In genomic region chr3:38136272-38136806, GRCh38 we compare ENCODE assay signal across 8 cellular contexts. TPM values are rescaled to one million over a fixed set of nuclear protein-coding genes. Genes with fewer than 3 reads are reported as not detected.
A peak's percentile ranks its signal among the peaks of the same experiment; 100 is the strongest.
DNase-seq lines count a peak whose midpoint lies in the region; ATAC-seq and TF ChIP-seq lines count a peak whose summit lies in the region.

No MANE protein-coding gene starts in this region.

- H3K27me3 ChIP-seq in Loucy (ENCODE audit: insufficient read depth, low read length, poor library complexity, severe bottlenecking) (no peaks in the 10 kb centered on the region), right lobe of liver (no peaks in the 10 kb centered on the region), thyroid gland (no peaks in the 10 kb centered on the region)

- H3K4me2 ChIP-seq in Loucy (ENCODE audit: low read depth, low read length, poor library complexity, severe bottlenecking): peak overlapping the region; percentile 92

- DNase-seq in GM03348 (ENCODE audit: low spot score): peak; percentile 48
- DNase-seq in right lobe of liver: no peak
- DNase-seq in thyroid gland: peak; percentile 40 to 45
- no peak for DNase-seq in Ammon's horn (ENCODE audit: low spot score)
- DNase-seq in NCI-H510A treated with DMSO at 0.1 percent for 48 hours (lab: John Stamatoyannopoulos, UW): no peak
- no peak for DNase-seq in foreskin melanocyte

- under 1% methylated on average over 11 of the region's 28 CpGs for WGBS in right lobe of liver (ENCODE audit: insufficient coverage, low coverage, low lambda C conversion rate, missing lambda C conversion rate)
- WGBS in thyroid gland, 2 donors: 2 to 5% methylated on average over 15 to 28 of the region's 28 CpGs

- peaks cover 0 to 2% (median 0%) of the 10 kb centered on the region in 5 experiments for H3K9me3 Mint-ChIP-seq in brain

- peaks cover 43% of the 10 kb centered on the region for H3K4me1 Mint-ChIP-seq in brain

- peak overlapping the region; percentile 12 to 93 (median 82) for H3K27ac Mint-ChIP-seq in brain

- TF ChIP-seq POLR2A in right lobe of liver (IDR thresholded peaks at IDR 0.05) (no peak), thyroid gland (IDR thresholded peaks at IDR 0.05) (no peak)

- no peaks in the 10 kb centered on the region for H3F3A ChIP-seq in Loucy (ENCODE audit: low read depth)

- H3K4me3 ChIP-seq in Loucy (ENCODE audit: low read length, poor library complexity, severe bottlenecking) (peak overlapping the region; percentile 81), right lobe of liver (peak overlapping the region; percentile 97 to 99 (median 98)), thyroid gland (replicated peaks in 1 of 3) (peak overlapping the region; percentile 87 to 93 (median 92))

- peaks cover 27% of the 10 kb centered on the region for H3K36me3 Mint-ChIP-seq in brain

- H3K9me3 ChIP-seq in Loucy (ENCODE audit: insufficient read depth, low read depth, low read length) (no peaks in the 10 kb centered on the region), right lobe of liver (no peaks in the 10 kb centered on the region), thyroid gland (no peaks in the 10 kb centered on the region)

- H3K27me3 Mint-ChIP-seq in brain: peaks cover 46% of the 10 kb centered on the region

- H3K79me2 ChIP-seq in Loucy (ENCODE audit: insufficient read depth, low read length): peaks cover 67% of the 10 kb centered on the region

- intact Hi-C loops in right lobe of liver (cut with DNase I) (no loop called here), thyroid gland (cut with DNase I) (loop anchor here (10.0 kb wide), 1 partner anchor 208 kb away; the partner anchor contains the start of gene XYLB)

- H4K20me1 ChIP-seq in Loucy (ENCODE audit: insufficient read depth, low read length, poor library complexity, severe bottlenecking): peaks cover 31% of the 10 kb centered on the region

- H2AFZ ChIP-seq in Loucy (ENCODE audit: low read length): peak overlapping the region; percentile 53

- H3K4me1 ChIP-seq in Loucy (ENCODE audit: insufficient read depth, low read length, poor library complexity, severe bottlenecking): peaks cover 45% of the 10 kb centered on the region
- peaks cover 0 to 61% (median 23%) of the 10 kb centered on the region in 4 donors for H3K4me1 ChIP-seq in right lobe of liver
- H3K4me1 ChIP-seq in thyroid gland: peaks cover 43 to 51% of the 10 kb centered on the region in 2 donors

- TF ChIP-seq CTCF in Loucy (conservative IDR thresholded peaks at IDR 0.05; ENCODE audit: low read length): no peak
- no peak for TF ChIP-seq CTCF in brain (conservative IDR thresholded peaks at IDR 0.05)
- TF ChIP-seq CTCF in right lobe of liver (IDR thresholded peaks at IDR 0.05): no peak
- no peak for TF ChIP-seq CTCF in thyroid gland (IDR thresholded peaks at IDR 0.05)

- peak overlapping the region; percentile 89 to 96 (median 91) for H3K4me3 Mint-ChIP-seq in brain

- H3K36me3 ChIP-seq in Loucy (ENCODE audit: insufficient read depth, low read length) (peaks cover 2% of the 10 kb centered on the region; the same call in 1 of the 2 replicates), right lobe of liver (peaks cover 0 to 39% (median 17%) of the 10 kb centered on the region in 4 donors), thyroid gland (peaks cover 0 to 12% of the 10 kb centered on the region in 2 donors)

- H3K9me2 ChIP-seq in Loucy (replicated peaks; ENCODE audit: low read depth, low read length): no peaks in the 10 kb centered on the region

- H3K27ac ChIP-seq in right lobe of liver (peak overlapping the region; percentile 67 to 90 (median 89)), thyroid gland (peak overlapping the region; percentile 43 to 80 (median 56))

- peak overlapping the region; percentile 86 for H3K9ac ChIP-seq in Loucy (ENCODE audit: low read depth, low read length, poor library complexity, severe bottlenecking)

- ATAC-seq in right lobe of liver: no peak

RNA-seq across cellular contexts. Expression of gene ACAA1, which starts 0.6 kb away (rescaled TPM):
- 49.6 TPM for polyA plus RNA-seq in brain (ENCODE audit: insufficient read depth, low read depth, low replicate concordance)
- 100 to 1,000 TPM; 192 to 441 (median 309) TPM for total RNA-seq in right lobe of liver
- 10 to 100 TPM; 63.3 to 86.1 (median 75.1) TPM for total RNA-seq in thyroid gland

RNA-seq across cellular contexts. Expression of gene MYD88, which starts 2.1 kb away (rescaled TPM):
- 10.0 TPM for polyA plus RNA-seq in brain (ENCODE audit: insufficient read depth, low read depth, low replicate concordance)
- total RNA-seq in right lobe of liver: 10 to 100 TPM; 24.3 to 57.3 (median 37.0) TPM
- total RNA-seq in thyroid gland: 10 to 100 TPM; 18.0 to 23.8 (median 20.2) TPM

RNA-seq across cellular contexts. Expression of gene OXSR1, which starts 29.0 kb away (rescaled TPM):
- 13.8 TPM for polyA plus RNA-seq in brain (ENCODE audit: insufficient read depth, low read depth, low replicate concordance)
- total RNA-seq in right lobe of liver: 10 to 100 TPM; 12.0 to 20.3 (median 15.2) TPM
- 10 to 100 TPM; 32.0 to 40.5 (median 37.9) TPM for total RNA-seq in thyroid gland

Comparison
In these comparisons a context has a peak if more than half of its experiments do, and no peak if none do; other contexts are left out.
1. DNase-seq: peak in GM03348 (single experiment) and thyroid gland (2 of 2); none in right lobe of liver (0 of 3), Ammon's horn (single experiment), NCI-H510A treated with DMSO at 0.1 percent for 48 hours (single experiment) and foreskin melanocyte (single experiment).
2. Peak in every context shown above with its lines, with median percentiles within 50 percentile points of each other: H3K4me3 ChIP-seq.